ENCODE assay signal across 8 cellular contexts in the genomic region with DNA sequence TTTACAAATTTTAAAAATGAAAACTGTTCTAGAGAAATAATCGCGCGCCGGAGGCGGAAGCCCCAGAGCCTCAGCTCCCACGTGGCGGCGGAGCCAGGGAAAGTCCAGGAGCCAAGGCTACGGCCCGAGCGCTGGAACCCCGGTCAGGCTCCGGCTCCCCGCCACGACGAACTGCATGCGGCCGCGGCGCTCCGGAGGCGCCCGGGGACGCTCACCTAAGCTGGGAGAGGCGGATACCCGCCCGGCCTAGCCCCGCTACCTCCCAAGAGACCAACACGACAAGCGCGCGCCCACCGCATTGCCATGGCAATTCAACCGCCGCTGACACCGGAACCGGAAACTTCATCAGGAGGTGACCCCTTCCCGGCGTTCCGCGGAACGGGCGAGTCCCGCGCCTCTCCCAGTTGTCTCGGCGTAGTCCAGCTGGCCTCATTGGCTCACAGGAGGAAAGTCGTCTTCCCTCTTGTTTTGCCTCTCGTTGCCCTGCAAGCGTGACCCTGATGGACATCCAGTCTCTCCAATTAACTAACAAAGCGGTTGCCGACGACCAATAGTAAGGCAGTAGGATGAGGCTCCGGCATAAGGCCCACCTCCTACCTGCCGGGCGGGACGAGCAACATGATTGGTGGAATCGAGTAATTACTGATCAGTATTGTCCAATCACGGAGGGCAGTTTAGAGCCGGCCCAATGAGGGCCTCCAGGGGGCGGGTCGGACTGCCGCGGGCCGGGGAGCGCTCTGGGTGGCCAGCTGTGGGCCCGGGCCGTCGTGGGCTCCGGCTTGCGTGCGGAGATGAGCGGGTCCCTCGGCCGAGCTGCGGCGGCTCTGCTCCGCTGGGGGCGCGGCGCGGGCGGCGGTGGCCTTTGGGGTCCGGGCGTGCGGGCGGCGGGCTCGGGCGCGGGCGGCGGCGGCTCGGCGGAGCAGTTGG. TPM values are rescaled to one million over a fixed set of nuclear protein-coding genes. Genes with fewer than 3 reads are reported as not detected.
DNase-seq lines count a peak whose midpoint lies in the region; ATAC-seq, FAIRE-seq and TF ChIP-seq lines count a peak whose summit lies in the region.

Gene GLRX5 (plus strand): TSS at position 752 of the 927 bp plus-strand sequence. CDS start 40 bp downstream, at position 792.

- ATAC-seq in GM19043 (IDR thresholded peaks at IDR 0.05; ENCODE audit: low read depth, unreplicated experiment) (peak; percentile 88), HG03378 (IDR thresholded peaks at IDR 0.05; ENCODE audit: unreplicated experiment) (peak; percentile 94)

- peak within 1 kb of the TSS; percentile 83 for H3K4me3 ChIP-seq in AG10803 (ENCODE audit: low read length)

- TF ChIP-seq CTCF in AG10803 (conservative IDR thresholded peaks at IDR 0.05; ENCODE audit: low read length), result no peak

- peak; percentile 96 for FAIRE-seq in islet of Langerhans (lab: Jason Lieb, UNC)

- DNase-seq in AG10803 (ENCODE audit: low read depth) (peak; percentile 100), NCI-H460 (ENCODE audit: extremely low read depth, low read depth) (peak; percentile 100), cerebellar nuclear complex (lab: John Stamatoyannopoulos, UW) (peak; percentile 99 to 100)
- peak; percentile 95 for DNase-seq in activated CD4-positive, CD25-positive, alpha-beta regulatory T cell treated with anti-CD3 and anti-CD28 coated beads, Interleukin-2, amount 50 U/mL, for 72 hours
- peak; percentile 93 for DNase-seq in stimulated activated CD4-positive, alpha-beta T cell treated with anti-CD3 and anti-CD28 coated beads, Interleukin-12 subunit alpha, Interleukin-12 subunit beta, amount 100 ng/mL, for 4 hours

RNA-seq across cellular contexts. Expression of gene GLRX5, which starts in this region (rescaled TPM):
- 52.1 and 56.4 TPM in 2 replicates for total RNA-seq in NCI-H460 (2014; rRNA removed; shearing (Covaris generic))
- 48.2 and 73.8 TPM in 2 replicates for polyA plus RNA-seq in NCI-H460 (2014; cell fraction: nucleus; rRNA removed)

Comparison
In these comparisons a context has a peak if more than half of its experiments do, and no peak if none do; other contexts are left out.
1. Peak in every context shown above with its lines: DNase-seq, ATAC-seq and H3K4me3 ChIP-seq.